ENCODE assay signal across 21 cellular contexts in the genomic region with DNA sequence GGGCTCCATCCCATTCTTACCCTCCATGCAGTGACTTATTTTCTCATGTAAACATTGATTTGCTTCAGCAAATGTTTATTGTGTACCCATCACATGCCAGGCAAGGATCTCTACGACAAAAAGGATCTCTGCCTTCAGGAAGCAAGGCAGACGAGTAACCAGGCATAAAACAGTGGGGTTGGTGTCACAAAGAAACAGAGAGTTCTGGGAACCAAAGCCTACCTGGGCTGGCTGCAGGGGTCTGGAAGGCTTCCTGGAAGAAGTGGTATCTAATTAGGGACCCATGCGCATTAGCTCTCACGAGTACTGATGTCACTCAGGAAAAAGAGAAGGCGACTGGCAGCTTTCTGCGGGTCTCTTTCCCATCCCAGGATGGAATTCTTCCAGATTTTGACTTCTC. TPM values are rescaled to one million over a fixed set of nuclear protein-coding genes. Genes with fewer than 3 reads are reported as not detected.
DNase-seq lines count a peak whose midpoint lies in the region; ATAC-seq, FAIRE-seq and TF ChIP-seq lines count a peak whose summit lies in the region.
"Had no signal": no experiment of that assay in that cellular context is flagged by ENCODE, and none has a peak within 500 bp of the region (broad histone marks: within the 10 kb centered on the region; RNA-seq: fewer than 3 reads in every experiment).

No MANE protein-coding gene starts in this region.

- no peak overlapping the region for H2BK15ac ChIP-seq in mesenchymal stem cell (ENCODE audit: low read depth, poor library complexity, severe bottlenecking)

- H3K36me3 ChIP-seq in left ventricle myocardium inferior (no peaks in the 10 kb centered on the region), colonic mucosa (no peaks in the 10 kb centered on the region), mesenchymal stem cell (ENCODE audit: control insufficient read depth in 1 of 2, insufficient read depth in 2 of 2, low read depth in 1 of 2, low read length in 2 of 2) (no peaks in the 10 kb centered on the region)
- H3K36me3 ChIP-seq: neutrophil, right atrium auricular region, vagina had no signal

- ATAC-seq in Right ventricle myocardium superior (ENCODE audit: poor library complexity) (no peak), HG02973 (IDR thresholded peaks at IDR 0.05; ENCODE audit: unreplicated experiment) (no peak)

- H3K27me3 ChIP-seq in left ventricle myocardium inferior (ENCODE audit: low read depth) (no peaks in the 10 kb centered on the region), colonic mucosa (no peaks in the 10 kb centered on the region), mesenchymal stem cell (ENCODE audit: control insufficient read depth in 1 of 2, insufficient read depth in 1 of 2, low read length in 2 of 2) (peaks cover 0 to 3% of the 10 kb centered on the region in 2 experiments)
- H3K27me3 ChIP-seq: neutrophil, right atrium auricular region, vagina had no signal

- H3K4me1 ChIP-seq in left ventricle myocardium inferior (peaks cover 40% of the 10 kb centered on the region), colonic mucosa (peaks cover 12% of the 10 kb centered on the region), mesenchymal stem cell (ENCODE audit: control insufficient read depth, insufficient read depth, low read depth, low read length) (peaks cover 8% of the 10 kb centered on the region)

- H3K4me2 ChIP-seq in mesenchymal stem cell (ENCODE audit: low read length, poor library complexity, severe bottlenecking) = no peak overlapping the region

- H2AFZ ChIP-seq in mesenchymal stem cell (ENCODE audit: low read depth, low read length) = no peak overlapping the region

- H2BK120ac ChIP-seq in mesenchymal stem cell (ENCODE audit: low read depth, low read length) = no peak overlapping the region

- no peak overlapping the region for H3K4me3 ChIP-seq in left ventricle myocardium inferior
- no peak overlapping the region for H3K4me3 ChIP-seq in colonic mucosa
- H3K4me3 ChIP-seq in mesenchymal stem cell (ENCODE audit: insufficient read depth in 1 of 2, low read depth in 1 of 2, low read length in 2 of 2) = no peak overlapping the region
- H3K4me3 ChIP-seq: right atrium auricular region, SK-N-MC, vagina had no signal

- H2BK5ac ChIP-seq in mesenchymal stem cell (ENCODE audit: low read depth, low read length, poor library complexity, severe bottlenecking) = no peak overlapping the region

- H3K18ac ChIP-seq in mesenchymal stem cell (ENCODE audit: low read depth in 1 of 2, low read length in 2 of 2) = peak overlapping the region; percentile 35 to 79

- TF ChIP-seq POLR2A in GM12891 (IDR thresholded peaks at IDR 0.05; ENCODE audit: low read depth, low read length) = no peak

- TF ChIP-seq CTCF in left ventricle myocardium inferior (IDR thresholded peaks at IDR 0.05; ENCODE audit: borderline replicate concordance) = no peak
- TF ChIP-seq CTCF in colonic mucosa (IDR thresholded peaks at IDR 0.05) = no peak

- no peak for FAIRE-seq in GM12891 (lab: Jason Lieb, UNC)
- FAIRE-seq: kidney had no signal

- no peak overlapping the region for H3K14ac ChIP-seq in mesenchymal stem cell (ENCODE audit: low read length in 2 of 2)

- DNase-seq in left ventricle myocardium inferior (no peak), Right ventricle myocardium superior (no peak), colonic mucosa (no peak), mesenchymal stem cell (no peak), GM12891 (ENCODE audit: insufficient read length, low spot score) (no peak)
- no peak for DNase-seq in stimulated activated CD4-positive, alpha-beta T cell treated with anti-CD3 and anti-CD28 coated beads, Interleukin-12 subunit alpha, Interleukin-12 subunit beta, amount 100 ng/mL, for 4 hours
- no peak for DNase-seq in stimulated activated CD4-positive, alpha-beta T cell treated with anti-CD3 and anti-CD28 coated beads, Interleukin-15, amount 100 ng/mL, for 24 hours
- DNase-seq: activated CD4-positive, alpha-beta T cell treated with anti-CD3 and anti-CD28 coated beads, Interleukin-2, amount 50 U/mL, for 1 hour; activated naive CD4-positive, alpha-beta T cell treated with anti-CD3 and anti-CD28 coated beads, Interleukin-2, amount 10 ng/mL, durations not matched to agents 7 days and 5 days; CD8-positive, alpha-beta memory T cell; kidney had no signal

- H4K91ac ChIP-seq in mesenchymal stem cell (ENCODE audit: low read length) = peak overlapping the region; percentile 20

- H3K9me3 ChIP-seq in left ventricle myocardium inferior (replicated peaks) (no peaks in the 10 kb centered on the region), colonic mucosa (no peaks in the 10 kb centered on the region), mesenchymal stem cell (ENCODE audit: control insufficient read depth, low read length) (no peaks in the 10 kb centered on the region)
- H3K9me3 ChIP-seq: neutrophil, right atrium auricular region, vagina had no signal

- H4K8ac ChIP-seq in mesenchymal stem cell (ENCODE audit: low read length) = no peak overlapping the region

- 67% methylated on average over 6 of the region's 6 CpGs for WGBS in mesenchymal stem cell

- peak overlapping the region in 1 of 2 experiments; percentile 85 for H2BK12ac ChIP-seq in mesenchymal stem cell (ENCODE audit: low read length in 2 of 2)

- H3K27ac ChIP-seq in left ventricle myocardium inferior (replicated peaks) (peak overlapping the region; percentile 50), colonic mucosa (peak overlapping the region; percentile 27), mesenchymal stem cell (ENCODE audit: low read length, poor library complexity, severe bottlenecking) (no peak overlapping the region)
- H3K27ac ChIP-seq: neutrophil, SK-N-MC, vagina had no signal

- H3K4ac ChIP-seq in mesenchymal stem cell (ENCODE audit: low read depth in 1 of 2, low read length in 2 of 2) = peak overlapping the region in 1 of 2 experiments; percentile 68

- H3K79me1 ChIP-seq in mesenchymal stem cell (replicated peaks; ENCODE audit: low read length, poor library complexity, severe bottlenecking) = no peaks in the 10 kb centered on the region

- no peak overlapping the region for H2AK5ac ChIP-seq in mesenchymal stem cell (ENCODE audit: low read length, severe bottlenecking)

- intact Hi-C loops in left ventricle myocardium inferior (cut with micrococcal nuclease) = no loop called here
- intact Hi-C loops in Right ventricle myocardium superior (cut with DNase I) = no loop called here
- intact Hi-C loops in colonic mucosa (cut with DNase I) = loop anchor here (5.0 kb wide), 1 partner anchor 50 kb away; no protein-coding TSS in a partner anchor

- no peak overlapping the region for H3K23ac ChIP-seq in mesenchymal stem cell (ENCODE audit: low read length in 2 of 2)

- peak overlapping the region in 1 of 2 donors; percentile 63 for H3K9ac ChIP-seq in colonic mucosa (ENCODE audit: low read depth in 2 of 2, low read length in 2 of 2)
- no peak overlapping the region for H3K9ac ChIP-seq in mesenchymal stem cell (ENCODE audit: low read length)

TF ChIP-seq in GM12891, 5 proteins besides CTCF, POLR2A, EP300 and RAD21:
- no peak for TF ChIP-seq POU2F2 (IDR thresholded peaks at IDR 0.05; ENCODE audit: low read depth, low read length)
- TF ChIP-seq PAX5 (IDR thresholded peaks at IDR 0.05; ENCODE audit: insufficient read depth, low read length, severe bottlenecking) = no peak
- TF ChIP-seq POLR2AphosphoS5 (IDR thresholded peaks at IDR 0.05; ENCODE audit: low read depth, low read length) = no peak
- no peak for TF ChIP-seq TAF1 (IDR thresholded peaks at IDR 0.05; ENCODE audit: low read depth, low read length)
- TF ChIP-seq SPI1 (IDR thresholded peaks at IDR 0.05; ENCODE audit: low read depth, low read length) = no peak
TF ChIP-seq in GM12891: peak in this region for 0.

RNA-seq across cellular contexts. Expression of a gene that starts 44.5 kb away (rescaled TPM):
- total RNA-seq in left ventricle myocardium inferior (12.2 TPM), Right ventricle myocardium superior (12.6 TPM), colonic mucosa (10 to 100 TPM; 82.5 to 94.3 TPM)
- polyA plus RNA-seq in mesenchymal stem cell (2013, experiment 1 of 2) = 6.7 TPM
- 6.6 TPM for polyA plus RNA-seq in mesenchymal stem cell (2013, experiment 2 of 2)
- 0.45 TPM for polyA plus RNA-seq in GM12891 (2012; ENCODE audit: low read depth, missing spikeins)

RNA-seq across cellular contexts. Expression of a gene that starts 50.5 kb away (rescaled TPM):
- total RNA-seq in left ventricle myocardium inferior = not detected
- total RNA-seq in Right ventricle myocardium superior = not detected
- total RNA-seq in colonic mucosa = not detected
- not detected for polyA plus RNA-seq in mesenchymal stem cell (2013, experiment 1 of 2)
- polyA plus RNA-seq in mesenchymal stem cell (2013, experiment 2 of 2) = not detected
- polyA plus RNA-seq in GM12891 (2012; ENCODE audit: low read depth, missing spikeins) = not detected
- total RNA-seq: CD8-positive, alpha-beta memory T cell; dermis microvascular lymphatic vessel endothelial cell; glomerular endothelial cell; HT-29; kidney; right atrium auricular region; vagina had no signal
- polyA plus RNA-seq: AG04450; CD8-positive, alpha-beta memory T cell; esophagus had no signal
